Comparison of ENCODE assay signal across 10 cellular contexts in the genomic region with DNA sequence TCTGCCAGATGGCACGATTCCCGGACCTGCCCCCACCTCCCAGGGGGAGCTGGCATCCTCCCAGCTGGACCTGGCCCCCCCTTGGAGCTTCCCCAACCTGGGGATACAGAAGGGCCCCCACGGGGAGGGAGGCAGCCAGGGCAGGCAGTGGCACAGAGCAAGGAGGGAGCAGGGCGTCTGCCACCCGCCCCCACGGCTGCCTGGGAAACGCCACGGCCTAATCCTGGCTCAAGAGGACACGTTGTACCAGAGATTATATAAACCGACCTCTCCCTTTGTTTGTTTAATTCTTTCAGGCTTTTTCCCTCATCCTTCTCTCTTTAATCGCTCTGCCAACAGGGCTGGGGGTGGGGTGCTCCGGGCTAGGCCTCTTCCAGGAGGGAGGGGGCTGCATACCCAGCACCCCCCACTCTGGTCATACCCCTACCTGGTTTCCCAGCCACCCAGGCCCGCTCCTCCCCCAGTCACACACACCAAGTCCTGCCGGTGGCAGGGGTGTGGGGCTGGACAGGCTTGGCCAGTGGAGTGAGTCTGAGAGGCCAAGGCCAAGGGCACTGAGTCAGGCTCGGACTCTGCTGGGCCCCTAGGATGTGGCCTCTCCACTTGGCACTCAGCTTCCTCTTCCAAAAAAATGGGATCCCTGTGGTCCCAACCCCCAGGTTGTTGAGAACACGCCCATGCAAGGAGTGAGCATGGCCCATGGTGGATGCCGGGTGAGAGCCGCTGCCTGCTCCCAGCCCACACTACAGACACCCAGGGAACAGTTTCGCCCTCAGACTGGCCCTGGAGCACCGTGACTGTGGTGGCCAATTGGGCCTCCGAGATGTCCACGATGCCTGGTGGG. TPM values are rescaled to one million over a fixed set of nuclear protein-coding genes. Genes with fewer than 3 reads are reported as not detected.
DNase-seq lines count a peak whose midpoint lies in the region; ATAC-seq and TF ChIP-seq lines count a peak whose summit lies in the region.
"Had no signal": no experiment of that assay in that cellular context is flagged by ENCODE, and none has a peak within 500 bp of the region (broad histone marks: within the 10 kb centered on the region; RNA-seq: fewer than 3 reads in every experiment).

No MANE protein-coding gene starts in this region.

- TF ChIP-seq CTCF in RWPE2 (IDR thresholded peaks at IDR 0.05; ENCODE audit: poor library complexity, severe bottlenecking) (no peak), brain microvascular endothelial cell (IDR thresholded peaks at IDR 0.05; ENCODE audit: low read depth, low read length, missing control alignments) (no peak)

- peak; percentile 85 for ATAC-seq in RWPE2 (ENCODE audit: low read depth)
- peak; percentile 93 for ATAC-seq in Right ventricle myocardium superior (ENCODE audit: poor library complexity)
- no peak for ATAC-seq in HG03520 (IDR thresholded peaks at IDR 0.05; ENCODE audit: unreplicated experiment)

- H3K4me1 ChIP-seq in RWPE2 (ENCODE audit: insufficient read depth, poor library complexity, severe bottlenecking) (peaks cover 12% of the 10 kb centered on the region), rectal smooth muscle tissue (ENCODE audit: control insufficient read depth, insufficient read depth, low read length) (peaks cover 32% of the 10 kb centered on the region)

- H3K9me3 ChIP-seq in RWPE2 (ENCODE audit: severe bottlenecking) = no peaks in the 10 kb centered on the region

- peak overlapping the region; percentile 60 for H3K27ac ChIP-seq in RWPE2 (ENCODE audit: poor library complexity, severe bottlenecking)
- H3K27ac ChIP-seq in rectal smooth muscle tissue (ENCODE audit: low read depth, low read length) = peak overlapping the region; percentile 96
- H3K27ac ChIP-seq in brain microvascular endothelial cell = no peak overlapping the region
- H3K27ac ChIP-seq: cardiac muscle cell, KMS-11 had no signal

- intact Hi-C loops in Right ventricle myocardium superior (cut with DNase I) = no loop called here

- H3K4me3 ChIP-seq in RWPE2 (ENCODE audit: severe bottlenecking) (no peak overlapping the region), rectal smooth muscle tissue (ENCODE audit: low read length) (peak overlapping the region; percentile 19), brain microvascular endothelial cell (ENCODE audit: low read depth, low read length) (no peak overlapping the region)
- H3K4me3 ChIP-seq: cardiac muscle cell had no signal

- no peaks in the 10 kb centered on the region for H3K36me3 ChIP-seq in RWPE2 (ENCODE audit: low read depth)
- no peaks in the 10 kb centered on the region for H3K36me3 ChIP-seq in rectal smooth muscle tissue (ENCODE audit: control insufficient read depth, insufficient read depth, low read length)
- H3K36me3 ChIP-seq in brain microvascular endothelial cell (replicated peaks) = no peaks in the 10 kb centered on the region
- H3K36me3 ChIP-seq: cardiac muscle cell had no signal

- no peaks in the 10 kb centered on the region for H3K27me3 ChIP-seq in RWPE2 (ENCODE audit: insufficient read depth, poor library complexity, severe bottlenecking)
- H3K27me3 ChIP-seq in rectal smooth muscle tissue (ENCODE audit: control insufficient read depth, insufficient read depth, low read length) = no peaks in the 10 kb centered on the region
- H3K27me3 ChIP-seq in brain microvascular endothelial cell (replicated peaks) = no peaks in the 10 kb centered on the region

- DNase-seq in DMS153 treated with DMSO at 0.1 percent for 48 hours (lab: John Stamatoyannopoulos, UW; ENCODE audit: unreplicated experiment) (peak; percentile 39), RWPE2 (ENCODE audit: low spot score) (no peak), Right ventricle myocardium superior (peak; percentile 92), NCI-H1436 treated with DMSO at 0.1 percent for 48 hours (lab: John Stamatoyannopoulos, UW) (no peak), brain microvascular endothelial cell (no peak)
- DNase-seq in activated T-cell treated with anti-CD3 and anti-CD28 coated beads, Interleukin-2, amount 50 U/mL, for 48 hours = no peak

- peak overlapping the region; percentile 19 for H3K9ac ChIP-seq in rectal smooth muscle tissue (ENCODE audit: low read length)
- H3K9ac ChIP-seq: KMS-11 had no signal

- in situ Hi-C loops in brain microvascular endothelial cell (cut with HindIII; ENCODE audit: low pct_ligation_motif_present, low sequenced_read_pairs) = no loop called here

RNA-seq across cellular contexts. Expression of a gene that starts 29.5 kb away (rescaled TPM):
- total RNA-seq in Right ventricle myocardium superior = 153 TPM

Comparison
In these comparisons a context has a peak if more than half of its experiments do, and no peak if none do; other contexts are left out.
1. DNase-seq: peak in DMS153 treated with DMSO at 0.1 percent for 48 hours (single experiment) and Right ventricle myocardium superior (single experiment); none in RWPE2 (single experiment), NCI-H1436 treated with DMSO at 0.1 percent for 48 hours (single experiment), brain microvascular endothelial cell (single experiment) and activated T-cell treated with anti-CD3 and anti-CD28 coated beads, Interleukin-2, amount 50 U/mL, for 48 hours (0 of 2).